In genomic region chr3:125357837-125358236, GRCh38 we compare ENCODE assay signal across 8 cellular contexts. TPM values are rescaled to one million over a fixed set of nuclear protein-coding genes. Genes with fewer than 3 reads are reported as not detected.
DNase-seq lines count a peak whose midpoint lies in the region; ATAC-seq and TF ChIP-seq lines count a peak whose summit lies in the region.

No MANE protein-coding gene starts in this region.

- H3K36me3 ChIP-seq in OCI-LY1 (ENCODE audit: insufficient read depth, low read length) = no peaks in the 10 kb centered on the region
- peaks cover 4% of the 10 kb centered on the region for H3K36me3 ChIP-seq in endodermal cell (ENCODE audit: control insufficient read depth, insufficient read depth, low read length)
- H3K36me3 ChIP-seq in rectal smooth muscle tissue (ENCODE audit: control insufficient read depth, insufficient read depth, low read length) = no peaks in the 10 kb centered on the region

- peak overlapping the region; percentile 27 for H3K27ac ChIP-seq in OCI-LY1 (ENCODE audit: low read depth, low read length, poor library complexity, severe bottlenecking)
- no peak overlapping the region for H3K27ac ChIP-seq in endodermal cell (ENCODE audit: low read depth, low read length)
- no peak overlapping the region for H3K27ac ChIP-seq in rectal smooth muscle tissue (ENCODE audit: low read depth, low read length)

- H3F3A ChIP-seq in OCI-LY1 (ENCODE audit: insufficient read depth, low read length) = peaks cover 6% of the 10 kb centered on the region; the same call in 1 of the 2 replicates

- H3K4me1 ChIP-seq in OCI-LY1 (ENCODE audit: insufficient read depth, low read length, severe bottlenecking) (peaks cover 71% of the 10 kb centered on the region), endodermal cell (ENCODE audit: control insufficient read depth, insufficient read depth, low read length) (no peaks in the 10 kb centered on the region), rectal smooth muscle tissue (ENCODE audit: control insufficient read depth, insufficient read depth, low read length) (peaks cover 7% of the 10 kb centered on the region)

- H3K27ac Mint-ChIP-seq in Calu3 (ENCODE audit: unreplicated experiment) = peak overlapping the region; percentile 55
- H3K27ac Mint-ChIP-seq in endodermal cell = peak overlapping the region; percentile 27

- no peak for ATAC-seq in GM18858 (IDR thresholded peaks at IDR 0.05; ENCODE audit: unreplicated experiment)
- no peak for ATAC-seq in GM21528 (IDR thresholded peaks at IDR 0.05; ENCODE audit: low FRiP score, unreplicated experiment)

- H3K27me3 ChIP-seq in OCI-LY1 (ENCODE audit: insufficient read depth, low read length) = no peaks in the 10 kb centered on the region
- no peaks in the 10 kb centered on the region for H3K27me3 ChIP-seq in endodermal cell (ENCODE audit: control insufficient read depth, insufficient read depth, low read length, poor library complexity, severe bottlenecking)
- H3K27me3 ChIP-seq in rectal smooth muscle tissue (ENCODE audit: control insufficient read depth, insufficient read depth, low read length) = no peaks in the 10 kb centered on the region

- CTCF ChIA-PET in Calu3 (lab: Charles Lee) = interaction anchor here (1.3 to 1.8 kb wide), 2 partner anchors 85 to 114 kb away, joined by 3 to 5 read pairs; no protein-coding TSS in a partner anchor

- H3K4me3 Mint-ChIP-seq in Calu3 (ENCODE audit: low read depth, unreplicated experiment) (peak overlapping the region; percentile 83), endodermal cell (peak overlapping the region; percentile 52)

- intact Hi-C loops in Calu3 (cut with micrococcal nuclease; ENCODE audit: unreplicated experiment) = no loop called here

- H3K9me2 ChIP-seq in OCI-LY1 (ENCODE audit: low read depth, low read length) = no peaks in the 10 kb centered on the region

- peaks cover 15% of the 10 kb centered on the region for H3K36me3 Mint-ChIP-seq in Calu3 (ENCODE audit: insufficient read depth, unreplicated experiment)
- H3K36me3 Mint-ChIP-seq in endodermal cell (ENCODE audit: low read depth) = peaks cover 5% of the 10 kb centered on the region

- H3K4me3 ChIP-seq in OCI-LY1 (ENCODE audit: low read depth, low read length, poor library complexity, severe bottlenecking) (peak overlapping the region; percentile 70), endodermal cell (ENCODE audit: low read length) (peak overlapping the region; percentile 55), rectal smooth muscle tissue (ENCODE audit: low read length) (peak overlapping the region; percentile 76)

- H3K27me3 Mint-ChIP-seq in Calu3 (ENCODE audit: unreplicated experiment) (no peaks in the 10 kb centered on the region), endodermal cell (ENCODE audit: insufficient read depth) (no peaks in the 10 kb centered on the region)

- H2AFZ ChIP-seq in OCI-LY1 (ENCODE audit: low read length) = no peak overlapping the region

- no peaks in the 10 kb centered on the region for H3K9me3 Mint-ChIP-seq in Calu3 (ENCODE audit: low read depth, unreplicated experiment)
- H3K9me3 Mint-ChIP-seq in endodermal cell = no peaks in the 10 kb centered on the region

- no peak for TF ChIP-seq CTCF in Calu3 (IDR thresholded peaks at IDR 0.05; ENCODE audit: unreplicated experiment)
- no peak for TF ChIP-seq CTCF in OCI-LY1 (IDR thresholded peaks at IDR 0.05; ENCODE audit: low read length)
- no peak for TF ChIP-seq CTCF in endodermal cell (conservative IDR thresholded peaks at IDR 0.05)

- WGBS in endodermal cell (ENCODE audit: insufficient coverage in 1 of 2, insufficient read length in 1 of 2), 2 experiments = 95 to 96% methylated on average over 5 to 11 of the region's 11 CpGs

- BruUV-seq in Calu3 (replicated peaks; lab: Mats Ljungman, UMichigan) = no TSS peak

- H3K79me2 ChIP-seq in OCI-LY1 (ENCODE audit: insufficient read depth, low read length) = peaks cover 92% of the 10 kb centered on the region

- no peaks in the 10 kb centered on the region for H3K9me3 ChIP-seq in OCI-LY1 (ENCODE audit: low read length)
- no peaks in the 10 kb centered on the region for H3K9me3 ChIP-seq in endodermal cell (ENCODE audit: control insufficient read depth, low read length)

- H4K20me1 ChIP-seq in OCI-LY1 (ENCODE audit: insufficient read depth, low read length) = no peaks in the 10 kb centered on the region

- H3K4me2 ChIP-seq in OCI-LY1 (ENCODE audit: low read length) = peak overlapping the region; percentile 74

- H3K4me1 Mint-ChIP-seq in Calu3 (ENCODE audit: low read depth, unreplicated experiment) (peaks cover 66% of the 10 kb centered on the region), endodermal cell (no peaks in the 10 kb centered on the region)

- H3K9ac ChIP-seq in OCI-LY1 (ENCODE audit: low read length) (peak overlapping the region; percentile 88), endodermal cell (ENCODE audit: extremely low read depth, low read length, poor library complexity, severe bottlenecking) (no peak overlapping the region), rectal smooth muscle tissue (ENCODE audit: low read length) (no peak overlapping the region)

- DNase-seq in Calu3 = no peak
- no peak for DNase-seq in endodermal cell
- DNase-seq in NCI-H2029 (lab: John Stamatoyannopoulos, UW) = no peak
- no peak for DNase-seq in NCI-H1694 (lab: John Stamatoyannopoulos, UW)

RNA-seq across cellular contexts. Expression of gene ZNF148, which starts 17.3 kb away (rescaled TPM):
- total RNA-seq in Calu3 (2022) (55.0 and 60.7 TPM in 2 replicates), endodermal cell (10 to 100 TPM; 33.8 to 37.8 TPM)
- 20.2 TPM for polyA plus RNA-seq in endodermal cell (2013, experiment 1 of 2)
- 20.1 TPM for polyA plus RNA-seq in endodermal cell (2013, experiment 2 of 2)
